Comparison of ENCODE assay signal across 24 cellular contexts in the genomic region with DNA sequence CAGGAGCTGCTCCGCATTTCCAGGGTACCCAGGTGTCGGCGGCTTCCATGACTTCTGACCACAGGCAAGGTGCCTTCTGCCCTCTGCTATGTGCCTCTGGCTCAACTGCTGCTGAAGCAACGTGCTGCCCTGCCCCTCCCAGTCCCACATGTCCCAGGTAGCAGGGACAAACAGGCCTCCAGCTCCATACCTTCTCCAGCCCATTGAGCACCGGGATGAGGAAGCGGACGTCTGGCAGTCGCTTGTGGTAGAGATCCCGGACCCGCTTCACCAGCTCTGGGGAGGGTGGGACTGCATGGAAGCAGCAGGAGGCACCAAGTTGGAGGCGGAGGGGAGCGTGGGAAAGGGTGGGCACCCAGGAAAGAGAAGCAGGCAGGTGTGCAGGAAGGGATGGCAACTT. TPM values are rescaled to one million over a fixed set of nuclear protein-coding genes. Genes with fewer than 3 reads are reported as not detected.
A peak's percentile ranks its signal among the peaks of the same experiment; 100 is the strongest.
DNase-seq lines count a peak whose midpoint lies in the region; ATAC-seq, FAIRE-seq and TF ChIP-seq lines count a peak whose summit lies in the region.
"Had no signal": no experiment of that assay in that cellular context is flagged by ENCODE, and none has a peak within 500 bp of the region (broad histone marks: within the 10 kb centered on the region; RNA-seq: fewer than 3 reads in every experiment).

No MANE protein-coding gene starts in this region.

- TF ChIP-seq CTCF in IMR-90 (conservative IDR thresholded peaks at IDR 0.05; ENCODE audit: low read depth, low read length) (no peak), K562 (IDR thresholded peaks at IDR 0.05 in 2 of 3, conservative IDR thresholded peaks at IDR 0.05 in 1 of 3; ENCODE audit: insufficient read depth in 2 of 3, low read depth in 1 of 3, low read length in 3 of 3) (no peak), nephron progenitor cell (IDR thresholded peaks at IDR 0.05) (no peak)

- H3K27ac ChIP-seq in IMR-90 (ENCODE audit: insufficient read depth, low read length), result no peak overlapping the region
- no peak overlapping the region for H3K27ac ChIP-seq in K562 (ENCODE audit: extremely low read depth, low read depth, low read length)
- H3K27ac ChIP-seq: GM23248 had no signal

- in situ Hi-C loops in IMR-90 (cut with MboI; ENCODE audit: low sequenced_read_pairs) (no loop called here), K562 (cut with MboI) (no loop called here), HAP-1 (cut with MboI; ENCODE audit: low sequenced_read_pairs) (no loop called here)

- BruUV-seq in IMR-90 (replicated peaks; lab: Mats Ljungman, UMichigan), result no TSS peak
- BruUV-seq in K562 (replicated peaks; lab: Mats Ljungman, UMichigan), result no TSS peak

- dilution Hi-C loops in IMR-90 (cut with HindIII; ENCODE audit: low sequenced_read_pairs, unreplicated experiment), result no loop called here

- H3K23ac ChIP-seq in IMR-90 (ENCODE audit: low read depth, low read length), result no peak overlapping the region

- TF ChIP-seq RAD21 in IMR-90 (IDR thresholded peaks at IDR 0.05; ENCODE audit: low read length), result no peak
- TF ChIP-seq RAD21 in K562 (CRISPR knock-in tag; conservative IDR thresholded peaks at IDR 0.05 in 1 of 2, IDR thresholded peaks at IDR 0.05 in 1 of 2), result no peak

- H3K56ac ChIP-seq in IMR-90 (ENCODE audit: extremely low read depth, insufficient read depth, low read length), result no peak overlapping the region

- H3K4me1 Mint-ChIP-seq in nephron progenitor cell, result peaks cover 32% of the 10 kb centered on the region

- H2AK9ac ChIP-seq in IMR-90 (replicated peaks; ENCODE audit: low read depth, low read length, poor library complexity), result no peak overlapping the region

- H2BK15ac ChIP-seq in IMR-90 (ENCODE audit: low read depth, low read length), result no peak overlapping the region

- no peak overlapping the region for H3K4me3 Mint-ChIP-seq in nephron progenitor cell
- H3K4me3 Mint-ChIP-seq: CD4-positive, CD25-positive, alpha-beta regulatory T cell; IgD-negative memory B cell had no signal

- H3K4me1 ChIP-seq in IMR-90 (ENCODE audit: control insufficient read depth, insufficient read depth, low read length) (no peaks in the 10 kb centered on the region), K562 (replicated peaks in 1 of 2; ENCODE audit: control insufficient read depth in 2 of 2, insufficient read depth in 2 of 2, low read length in 2 of 2) (peaks cover 0 to 16% of the 10 kb centered on the region in 2 experiments; a peak in 1 of 5 replicates), HAP-1 (no peaks in the 10 kb centered on the region)
- H3K4me1 ChIP-seq: Caco-2 had no signal

- no peak overlapping the region for H2BK120ac ChIP-seq in IMR-90 (ENCODE audit: low read depth, low read length)

- peak overlapping the region; percentile 32 for H2AFZ ChIP-seq in IMR-90 (replicated peaks; ENCODE audit: low read length, poor library complexity)
- H2AFZ ChIP-seq in K562 (ENCODE audit: low read depth, low read length), result no peak overlapping the region
- H2AFZ ChIP-seq: GM23248 had no signal

- TF ChIP-seq POLR2A in IMR-90 (IDR thresholded peaks at IDR 0.05; ENCODE audit: low read depth, low read length) (no peak), K562 (conservative IDR thresholded peaks at IDR 0.05) (no peak)

- H4K20me1 ChIP-seq in IMR-90 (ENCODE audit: insufficient read depth, low read length) (peaks cover 7% of the 10 kb centered on the region; the same call in 1 of the 2 replicates), K562 (replicated peaks; ENCODE audit: control insufficient read depth, insufficient read depth, low read length) (0 out of 2 replicates have a peak, but pooled peaks cover 13% of the 10 kb centered on the region)

- H3K9ac ChIP-seq in IMR-90 (ENCODE audit: low read depth, low read length) (no peak overlapping the region), K562 (ENCODE audit: insufficient read depth in 1 of 2, low read depth in 2 of 2, low read length in 2 of 2) (peak overlapping the region in 1 of 2 experiments; percentile 32; a peak in 2 of 4 replicates)
- H3K9ac ChIP-seq: GM23248, KMS-11 had no signal

- intact Hi-C loops in IMR-90 (cut with micrococcal nuclease) (no loop called here), K562 (cut with micrococcal nuclease) (no loop called here)

- H3K14ac ChIP-seq in IMR-90 (replicated peaks; ENCODE audit: low read depth, low read length), result no peak overlapping the region

- H4K91ac ChIP-seq in IMR-90 (ENCODE audit: insufficient read depth, low read depth, low read length), result no peak overlapping the region

- H3K4ac ChIP-seq in IMR-90 (ENCODE audit: low read depth, low read length), result no peak overlapping the region

- H3K36me3 Mint-ChIP-seq in nephron progenitor cell (ENCODE audit: low read depth), result peaks cover 26% of the 10 kb centered on the region
- H3K36me3 Mint-ChIP-seq: IgD-negative memory B cell had no signal

- no peak for FAIRE-seq in K562 (lab: Jason Lieb, UNC)
- FAIRE-seq: A204.1, GM12891, GM19239, HTR-8/SVneo had no signal

- ATAC-seq in IMR-90 (ENCODE audit: low read depth) (no peak), K562 (no peak), GM21825 (IDR thresholded peaks at IDR 0.05; ENCODE audit: unreplicated experiment) (no peak)

- H3K18ac ChIP-seq in IMR-90 (ENCODE audit: low read depth, low read length), result no peak overlapping the region

- POLR2A ChIA-PET in IMR-90 (lab: Charles Lee; ENCODE audit: unreplicated experiment), result interaction anchor here (0.5 kb wide), 1 partner anchor 52 kb away, joined by 7 read pairs; no protein-coding TSS in a partner anchor
- POLR2A ChIA-PET in K562 (lab: Yijun Ruan, JAX), result interaction anchor here (0.6 to 1.3 kb wide), 3 partner anchors 11 to 68 kb away, joined by 3 to 4 read pairs (median 3); no protein-coding TSS in a partner anchor

- H3K79me1 ChIP-seq in IMR-90 (ENCODE audit: low read depth in 1 of 2, low read length in 2 of 2), result no peaks in the 10 kb centered on the region; a peak in 1 of 4 replicates

- H3K27me3 ChIP-seq in IMR-90 (ENCODE audit: control insufficient read depth, insufficient read depth, low read length) (no peaks in the 10 kb centered on the region), K562 (ENCODE audit: control insufficient read depth in 2 of 2, insufficient read depth in 2 of 2, low read length in 2 of 2) (no peaks in the 10 kb centered on the region), HAP-1 (ENCODE audit: low read depth) (no peaks in the 10 kb centered on the region)
- H3K27me3 ChIP-seq: BE2C had no signal

- H4K8ac ChIP-seq in IMR-90 (ENCODE audit: low read depth in 2 of 2, low read length in 2 of 2), result no peak overlapping the region

- peak overlapping the region; percentile 57 for H3K27ac Mint-ChIP-seq in nephron progenitor cell
- H3K27ac Mint-ChIP-seq: CD4-positive, CD25-positive, alpha-beta regulatory T cell had no signal

- H3K9me3 Mint-ChIP-seq in nephron progenitor cell, result no peaks in the 10 kb centered on the region
- H3K9me3 Mint-ChIP-seq: CD4-positive, CD25-positive, alpha-beta regulatory T cell; IgD-negative memory B cell had no signal

- no peak overlapping the region for H2BK20ac ChIP-seq in IMR-90 (ENCODE audit: low read depth, low read length)

- H4K5ac ChIP-seq in IMR-90 (ENCODE audit: low read depth, low read length), result no peak overlapping the region

- H3K79me2 ChIP-seq in K562 (ENCODE audit: control insufficient read depth, insufficient read depth, low read length), result no peaks in the 10 kb centered on the region

- H2AK5ac ChIP-seq in IMR-90 (ENCODE audit: low read depth, low read length), result no peak overlapping the region

- no peak for DNase-seq in IMR-90
- no peak for DNase-seq in K562 (ENCODE audit: extremely low read depth in 1 of 4, low spot score in 3 of 4)
- DNase-seq in nephron progenitor cell, result no peak
- DNase-seq in DMS114 treated with DMSO at 0.1 percent for 48 hours (lab: John Stamatoyannopoulos, UW; ENCODE audit: unreplicated experiment), result no peak
- no peak for DNase-seq in HAP-1 (ENCODE audit: low spot score in 2 of 2)
- DNase-seq in activated T-cell treated with anti-CD3 and anti-CD28 coated beads, Interleukin-2, amount 50 U/mL, for 1 hour, result no peak
- DNase-seq: ACHN; BE2C; C1 segment of cervical spinal cord; Caco-2; CD4-positive, CD25-positive, alpha-beta regulatory T cell; DND-41; EL; GM23248; HCEC 1CT had no signal

- no peaks in the 10 kb centered on the region for H3K27me3 Mint-ChIP-seq in nephron progenitor cell (ENCODE audit: low read depth, poor library complexity)
- H3K27me3 Mint-ChIP-seq: CD4-positive, CD25-positive, alpha-beta regulatory T cell; IgD-negative memory B cell had no signal

- no CpG with 5 or more reads among the region's 12 CpGs for WGBS in IMR-90 (ENCODE audit: extremely low coverage in 2 of 2, insufficient read length in 1 of 2), 2 experiments
- WGBS in K562 (ENCODE audit: insufficient coverage, low coverage, missing lambda C conversion rate), result 91% methylated on average over 11 of the region's 12 CpGs

- no peak overlapping the region for H3K4me3 ChIP-seq in IMR-90 (ENCODE audit: insufficient read depth, low read depth, low read length)
- H3K4me3 ChIP-seq in K562, result no peak overlapping the region
- no peak overlapping the region for H3K4me3 ChIP-seq in HAP-1
- H3K4me3 ChIP-seq: GM23248 had no signal

- no peak overlapping the region for H2BK5ac ChIP-seq in IMR-90 (ENCODE audit: low read depth, low read length, poor library complexity, severe bottlenecking)

- TF ChIP-seq EP300 in K562 (IDR thresholded peaks at IDR 0.05; ENCODE audit: low read length), result no peak

- H3K36me3 ChIP-seq in IMR-90 (ENCODE audit: control insufficient read depth, insufficient read depth, low read length), result peaks cover 79% of the 10 kb centered on the region
- H3K36me3 ChIP-seq in K562 (ENCODE audit: control insufficient read depth, insufficient read depth, low read length), result peaks cover 84% of the 10 kb centered on the region; the same call in 2 of the 3 replicates
- H3K36me3 ChIP-seq in HAP-1 (replicated peaks), result peaks cover 72% of the 10 kb centered on the region

- H3K9me1 ChIP-seq in IMR-90 (ENCODE audit: insufficient read depth, low read length) (no peaks in the 10 kb centered on the region), K562 (ENCODE audit: control insufficient read depth, insufficient read depth, low read length) (peaks cover 7% of the 10 kb centered on the region)

- CTCF ChIA-PET in IMR-90 (lab: Yijun Ruan, JAX), result no interaction called here
- CTCF ChIA-PET in K562 (lab: Yijun Ruan, JAX; ENCODE audit: low intra/inter-chr PET ratio), result no interaction called here

- no peaks in the 10 kb centered on the region for H3K9me3 ChIP-seq in IMR-90 (ENCODE audit: control insufficient read depth, insufficient read depth, low read length)
- H3K9me3 ChIP-seq in K562 (replicated peaks; ENCODE audit: control insufficient read depth, insufficient read depth, low read depth, low read length), result no peaks in the 10 kb centered on the region
- no peaks in the 10 kb centered on the region for H3K9me3 ChIP-seq in HAP-1
- H3K9me3 ChIP-seq: BE2C, Caco-2 had no signal

- H3K4me2 ChIP-seq in IMR-90 (ENCODE audit: low read depth, low read length) (no peak overlapping the region), K562 (ENCODE audit: insufficient read depth, low read length) (no peak overlapping the region)

RNA-seq across cellular contexts. Expression of gene RSPH6A, which starts 8.1 kb away (rescaled TPM):
- under 0.01 TPM in 2 replicates for total RNA-seq in IMR-90 (2012; rRNA removed)
- polyA plus RNA-seq in IMR-90 (2012; rRNA removed), result 0.09 TPM in 1 of 2 replicates, not detected in the other
- polyA plus RNA-seq in IMR-90 (2012; cell fraction: cytosol; rRNA removed), result 0.04 TPM in 1 of 2 replicates, not detected in the other
- polyA plus RNA-seq in IMR-90 (2012; cell fraction: nucleus; rRNA removed; ENCODE audit: low replicate concordance), result 0.04 and 0.05 TPM in 2 replicates
- 0.63 and 3.1 TPM in 2 replicates for total RNA-seq in K562 (2011; cell fraction: chromatin; rRNA removed; ENCODE audit: low replicate concordance)
- total RNA-seq in K562 (2011; cell fraction: nucleolus; rRNA removed), result 1.5 and 1.7 TPM in 2 replicates
- 0.81 and 1.1 TPM in 2 replicates for total RNA-seq in K562 (2011; cell fraction: nucleoplasm; rRNA removed)
- total RNA-seq in K562 (2014; rRNA removed), result not detected in 2 replicates
- total RNA-seq in K562 (2014; rRNA removed; fragmentation: Illumina TruSeq; extraction: Trizol), result not detected in 2 replicates
- 0.07 TPM in 1 of 2 replicates, not detected in the other for total RNA-seq in K562 (2015; rRNA removed; fragmentation: Illumina TruSeq; extraction: Trizol)
- 0.07 TPM in 1 of 2 replicates, not detected in the other for total RNA-seq in K562 (2021)
- 0.03 and 0.04 TPM in 2 replicates for polyA plus RNA-seq in K562 (2011; rRNA removed)
- polyA plus RNA-seq in K562 (2011; cell fraction: cytosol; rRNA removed), result not detected in 2 replicates
- 0.08 and 0.14 TPM in 2 replicates for polyA plus RNA-seq in K562 (2011; cell fraction: nucleus; rRNA removed)
- 0.05 and 0.15 TPM in 2 replicates for polyA plus RNA-seq in K562 (2012)
- polyA plus RNA-seq in K562 (2014; fragmentation: Illumina TruSeq; extraction: Trizol), result not detected in 2 replicates
- polyA plus RNA-seq in K562 (2014; fragmentation: Nextera tagmentation; extraction: Ambion mirVana), result not detected
- 0.07 and 0.15 TPM in 2 replicates for polyA plus RNA-seq in K562 (2014; rRNA removed)
- polyA minus RNA-seq in K562 (2011; rRNA and poly(A)+ RNA removed), result 0.09 TPM in 1 of 2 replicates, not detected in the other
- polyA minus RNA-seq in K562 (2011; cell fraction: cytosol; rRNA and poly(A)+ RNA removed), result not detected in 2 replicates
- 0.54 and 0.56 TPM in 2 replicates for polyA minus RNA-seq in K562 (2011; cell fraction: nucleus; rRNA and poly(A)+ RNA removed)
- total RNA-seq: G401, GM23248, H4 had no signal
- polyA plus RNA-seq: CD4-positive, CD25-positive, alpha-beta regulatory T cell; GM23248; IgD-negative memory B cell had no signal

RNA-seq across cellular contexts. Expression of gene DMWD, which starts 30.5 kb away (rescaled TPM):
- 9.7 and 10.0 TPM in 2 replicates for total RNA-seq in IMR-90 (2012; rRNA removed)
- 28.5 and 33.1 TPM in 2 replicates for polyA plus RNA-seq in IMR-90 (2012; rRNA removed)
- polyA plus RNA-seq in IMR-90 (2012; cell fraction: cytosol; rRNA removed), result 16.5 and 25.3 TPM in 2 replicates
- 159 and 263 TPM in 2 replicates for polyA plus RNA-seq in IMR-90 (2012; cell fraction: nucleus; rRNA removed; ENCODE audit: low replicate concordance)
- 93.8 and 251 TPM in 2 replicates for total RNA-seq in K562 (2011; cell fraction: chromatin; rRNA removed; ENCODE audit: low replicate concordance)
- total RNA-seq in K562 (2011; cell fraction: nucleolus; rRNA removed), result 136 and 149 TPM in 2 replicates
- total RNA-seq in K562 (2011; cell fraction: nucleoplasm; rRNA removed), result 124 and 146 TPM in 2 replicates
- 30.5 and 38.4 TPM in 2 replicates for total RNA-seq in K562 (2014; rRNA removed)
- 18.1 and 20.0 TPM in 2 replicates for total RNA-seq in K562 (2014; rRNA removed; fragmentation: Illumina TruSeq; extraction: Trizol)
- total RNA-seq in K562 (2015; rRNA removed; fragmentation: Illumina TruSeq; extraction: Trizol), result 19.0 and 20.7 TPM in 2 replicates
- total RNA-seq in K562 (2021), result 51.3 and 54.6 TPM in 2 replicates
- 15.6 and 22.6 TPM in 2 replicates for polyA plus RNA-seq in K562 (2011; rRNA removed)
- 23.6 and 33.0 TPM in 2 replicates for polyA plus RNA-seq in K562 (2011; cell fraction: cytosol; rRNA removed)
- 46.4 and 68.1 TPM in 2 replicates for polyA plus RNA-seq in K562 (2011; cell fraction: nucleus; rRNA removed)
- polyA plus RNA-seq in K562 (2012), result 28.7 and 29.1 TPM in 2 replicates
- 15.4 and 18.7 TPM in 2 replicates for polyA plus RNA-seq in K562 (2014; fragmentation: Illumina TruSeq; extraction: Trizol)
- polyA plus RNA-seq in K562 (2014; fragmentation: Nextera tagmentation; extraction: Ambion mirVana), result 1 to 10 TPM; 4.7 to 7.9 TPM
- polyA plus RNA-seq in K562 (2014; rRNA removed), result 27.7 and 32.8 TPM in 2 replicates
- polyA minus RNA-seq in K562 (2011; rRNA and poly(A)+ RNA removed), result 21.1 and 23.5 TPM in 2 replicates
- 22.7 and 27.3 TPM in 2 replicates for polyA minus RNA-seq in K562 (2011; cell fraction: cytosol; rRNA and poly(A)+ RNA removed)
- polyA minus RNA-seq in K562 (2011; cell fraction: nucleus; rRNA and poly(A)+ RNA removed), result 38.4 and 45.5 TPM in 2 replicates

RNA-seq across cellular contexts. Expression of gene SYMPK, which starts 39.8 kb away (rescaled TPM):
- total RNA-seq in IMR-90 (2012; rRNA removed), result 33.6 and 35.3 TPM in 2 replicates
- polyA plus RNA-seq in IMR-90 (2012; rRNA removed), result 70.0 and 71.5 TPM in 2 replicates
- polyA plus RNA-seq in IMR-90 (2012; cell fraction: cytosol; rRNA removed), result 32.0 and 52.6 TPM in 2 replicates
- 124 and 193 TPM in 2 replicates for polyA plus RNA-seq in IMR-90 (2012; cell fraction: nucleus; rRNA removed; ENCODE audit: low replicate concordance)
- total RNA-seq in K562 (2011; cell fraction: chromatin; rRNA removed; ENCODE audit: low replicate concordance), result 281 and 416 TPM in 2 replicates
- 171 and 172 TPM in 2 replicates for total RNA-seq in K562 (2011; cell fraction: nucleolus; rRNA removed)
- 158 and 183 TPM in 2 replicates for total RNA-seq in K562 (2011; cell fraction: nucleoplasm; rRNA removed)
- total RNA-seq in K562 (2014; rRNA removed), result 58.4 and 60.4 TPM in 2 replicates
- 26.4 and 31.4 TPM in 2 replicates for total RNA-seq in K562 (2014; rRNA removed; fragmentation: Illumina TruSeq; extraction: Trizol)
- 38.7 and 40.9 TPM in 2 replicates for total RNA-seq in K562 (2015; rRNA removed; fragmentation: Illumina TruSeq; extraction: Trizol)
- 86.9 and 95.5 TPM in 2 replicates for total RNA-seq in K562 (2021)
- 80.3 and 101 TPM in 2 replicates for polyA plus RNA-seq in K562 (2011; rRNA removed)
- polyA plus RNA-seq in K562 (2011; cell fraction: cytosol; rRNA removed), result 76.7 and 115 TPM in 2 replicates
- 192 and 225 TPM in 2 replicates for polyA plus RNA-seq in K562 (2011; cell fraction: nucleus; rRNA removed)
- 73.1 and 85.2 TPM in 2 replicates for polyA plus RNA-seq in K562 (2012)
- polyA plus RNA-seq in K562 (2014; fragmentation: Illumina TruSeq; extraction: Trizol), result 79.4 and 82.9 TPM in 2 replicates
- under 1 TPM; 0.73 to 0.85 TPM for polyA plus RNA-seq in K562 (2014; fragmentation: Nextera tagmentation; extraction: Ambion mirVana)
- polyA plus RNA-seq in K562 (2014; rRNA removed), result 63.1 and 66.5 TPM in 2 replicates
- 96.1 and 136 TPM in 2 replicates for polyA minus RNA-seq in K562 (2011; rRNA and poly(A)+ RNA removed)
- 80.5 and 91.6 TPM in 2 replicates for polyA minus RNA-seq in K562 (2011; cell fraction: cytosol; rRNA and poly(A)+ RNA removed)
- 37.0 and 46.3 TPM in 2 replicates for polyA minus RNA-seq in K562 (2011; cell fraction: nucleus; rRNA and poly(A)+ RNA removed)

RNA-seq across cellular contexts. Expression of gene DMPK, which starts 40.9 kb away (rescaled TPM):
- total RNA-seq in IMR-90 (2012; rRNA removed) (7.9 and 10.0 TPM in 2 replicates), K562 (2014; rRNA removed) (7.7 and 10.9 TPM in 2 replicates), K562 (2014; rRNA removed; fragmentation: Illumina TruSeq; extraction: Trizol) (2.3 and 2.8 TPM in 2 replicates), K562 (2015; rRNA removed; fragmentation: Illumina TruSeq; extraction: Trizol) (7.3 and 8.8 TPM in 2 replicates), K562 (2021) (22.7 and 26.5 TPM in 2 replicates)
- polyA plus RNA-seq in IMR-90 (2012; rRNA removed) (48.5 and 50.7 TPM in 2 replicates), K562 (2011; rRNA removed) (7.0 and 11.2 TPM in 2 replicates), K562 (2014; fragmentation: Illumina TruSeq; extraction: Trizol) (8.0 and 9.1 TPM in 2 replicates), K562 (2014; fragmentation: Nextera tagmentation; extraction: Ambion mirVana) (under 1 TPM; 0.24 to 0.63 TPM), K562 (2014; rRNA removed) (19.1 and 31.3 TPM in 2 replicates)
- 39.1 and 50.8 TPM in 2 replicates for polyA plus RNA-seq in IMR-90 (2012; cell fraction: cytosol; rRNA removed)
- 395 and 718 TPM in 2 replicates for polyA plus RNA-seq in IMR-90 (2012; cell fraction: nucleus; rRNA removed; ENCODE audit: low replicate concordance)
- 108 and 213 TPM in 2 replicates for total RNA-seq in K562 (2011; cell fraction: chromatin; rRNA removed; ENCODE audit: low replicate concordance)
- 94.9 and 106 TPM in 2 replicates for total RNA-seq in K562 (2011; cell fraction: nucleolus; rRNA removed)
- total RNA-seq in K562 (2011; cell fraction: nucleoplasm; rRNA removed), result 85.3 and 105 TPM in 2 replicates
- polyA plus RNA-seq in K562 (2011; cell fraction: cytosol; rRNA removed), result 8.7 and 21.2 TPM in 2 replicates
- 75.5 and 114 TPM in 2 replicates for polyA plus RNA-seq in K562 (2011; cell fraction: nucleus; rRNA removed)
- polyA plus RNA-seq in K562 (2012), result 23.7 and 50.9 TPM in 2 replicates
- 6.7 and 13.0 TPM in 2 replicates for polyA minus RNA-seq in K562 (2011; rRNA and poly(A)+ RNA removed)
- polyA minus RNA-seq in K562 (2011; cell fraction: cytosol; rRNA and poly(A)+ RNA removed), result 5.6 and 7.0 TPM in 2 replicates
- polyA minus RNA-seq in K562 (2011; cell fraction: nucleus; rRNA and poly(A)+ RNA removed), result 16.8 and 17.1 TPM in 2 replicates

RNA-seq across cellular contexts. Expression of gene FOXA3, which starts 40.9 kb away (rescaled TPM):
- total RNA-seq in IMR-90 (2012; rRNA removed) (not detected in 2 replicates), K562 (2014; rRNA removed) (5.5 and 8.9 TPM in 2 replicates), K562 (2014; rRNA removed; fragmentation: Illumina TruSeq; extraction: Trizol) (3.3 and 3.5 TPM in 2 replicates), K562 (2015; rRNA removed; fragmentation: Illumina TruSeq; extraction: Trizol) (3.2 and 3.5 TPM in 2 replicates), K562 (2021) (8.1 and 8.6 TPM in 2 replicates)
- polyA plus RNA-seq in IMR-90 (2012; rRNA removed) (not detected in 2 replicates), K562 (2011; rRNA removed) (10.7 and 15.5 TPM in 2 replicates), K562 (2014; fragmentation: Illumina TruSeq; extraction: Trizol) (4.7 and 6.1 TPM in 2 replicates), K562 (2014; fragmentation: Nextera tagmentation; extraction: Ambion mirVana) (1 to 10 TPM; 1.3 to 1.5 TPM), K562 (2014; rRNA removed) (5.0 and 6.7 TPM in 2 replicates)
- 0.01 TPM in 1 of 2 replicates, not detected in the other for polyA plus RNA-seq in IMR-90 (2012; cell fraction: cytosol; rRNA removed)
- polyA plus RNA-seq in IMR-90 (2012; cell fraction: nucleus; rRNA removed; ENCODE audit: low replicate concordance), result not detected in 2 replicates
- total RNA-seq in K562 (2011; cell fraction: chromatin; rRNA removed; ENCODE audit: low replicate concordance), result 4.9 and 12.6 TPM in 2 replicates
- total RNA-seq in K562 (2011; cell fraction: nucleolus; rRNA removed), result 8.7 and 8.8 TPM in 2 replicates
- total RNA-seq in K562 (2011; cell fraction: nucleoplasm; rRNA removed), result 7.4 and 7.8 TPM in 2 replicates
- 19.1 and 21.5 TPM in 2 replicates for polyA plus RNA-seq in K562 (2011; cell fraction: cytosol; rRNA removed)
- polyA plus RNA-seq in K562 (2011; cell fraction: nucleus; rRNA removed), result 8.5 and 9.2 TPM in 2 replicates
- polyA plus RNA-seq in K562 (2012), result 5.3 and 6.6 TPM in 2 replicates
- polyA minus RNA-seq in K562 (2011; rRNA and poly(A)+ RNA removed), result 10.7 and 18.1 TPM in 2 replicates
- 4.2 and 7.2 TPM in 2 replicates for polyA minus RNA-seq in K562 (2011; cell fraction: cytosol; rRNA and poly(A)+ RNA removed)
- 3.0 and 3.4 TPM in 2 replicates for polyA minus RNA-seq in K562 (2011; cell fraction: nucleus; rRNA and poly(A)+ RNA removed)
- total RNA-seq: CD4-positive, CD25-positive, alpha-beta regulatory T cell; GM23248 had no signal
- polyA plus RNA-seq: CD4-positive, CD25-positive, alpha-beta regulatory T cell; GM23248; IgD-negative memory B cell had no signal
